ENCODE assay signal across 10 cellular contexts in genomic region chr3:152769523-152769922, GRCh38.
DNase-seq lines count a peak whose midpoint lies in the region; ATAC-seq and TF ChIP-seq lines count a peak whose summit lies in the region.
"Had no signal": no experiment of that assay in that cellular context is flagged by ENCODE, and none has a peak within 500 bp of the region (broad histone marks: within the 10 kb centered on the region; RNA-seq: fewer than 3 reads in every experiment).

No MANE protein-coding gene starts in this region.

- H3K4me3 ChIP-seq in fibroblast of villous mesenchyme (ENCODE audit: low read depth, low read length): no peak overlapping the region
- no peak overlapping the region for H3K4me3 ChIP-seq in esophagus squamous epithelium

- no peak for TF ChIP-seq POLR2A in esophagus squamous epithelium (IDR thresholded peaks at IDR 0.05)

- TF ChIP-seq CTCF in fibroblast of villous mesenchyme (IDR thresholded peaks at IDR 0.05; ENCODE audit: insufficient read depth, low read depth, low read length) (no peak), esophagus squamous epithelium (IDR thresholded peaks at IDR 0.05) (no peak)

- DNase-seq in fibroblast of villous mesenchyme (ENCODE audit: low read depth) (peak; percentile 19), esophagus squamous epithelium (lab: John Stamatoyannopoulos, UW) (no peak), pons (ENCODE audit: low spot score) (no peak)
- no peak for DNase-seq in stimulated activated CD4-positive, alpha-beta T cell treated with anti-CD3 and anti-CD28 coated beads, Interleukin-4, amount 100 ng/mL, for 24 hours
- DNase-seq: Caco-2; NCI-H2227 treated with DMSO at 0.1 percent for 48 hours; stimulated activated naive B cell treated with anti-CD40 and anti-IgM and Interleukin-4, amounts not matched to agents 10 μg/mL and 1 μg/mL and 100 μg/mL, for 72 hours had no signal

- peak; percentile 96 for ATAC-seq in GM18861 (IDR thresholded peaks at IDR 0.05; ENCODE audit: unreplicated experiment)
- ATAC-seq in GM21717 (IDR thresholded peaks at IDR 0.05; ENCODE audit: unreplicated experiment): peak; percentile 98
- ATAC-seq in HG03354 (IDR thresholded peaks at IDR 0.05; ENCODE audit: poor library complexity, severe bottlenecking, unreplicated experiment): peak; percentile 91

- intact Hi-C loops in esophagus squamous epithelium (cut with DNase I): no loop called here

- no peaks in the 10 kb centered on the region for H3K36me3 ChIP-seq in esophagus squamous epithelium

- no peaks in the 10 kb centered on the region for H3K4me1 ChIP-seq in esophagus squamous epithelium

- H3K27me3 ChIP-seq in esophagus squamous epithelium: no peaks in the 10 kb centered on the region

- H3K27ac ChIP-seq in esophagus squamous epithelium: no peak overlapping the region

- H3K9me3 ChIP-seq in esophagus squamous epithelium: peaks cover 0 to under 1% (median 0%) of the 10 kb centered on the region in 3 donors
- H3K9me3 ChIP-seq: Caco-2 had no signal
